Comparison of ENCODE assay signal across 8 cellular contexts in genomic region chr12:110501722-110502448, GRCh38. TPM values are rescaled to one million over a fixed set of nuclear protein-coding genes. Genes with fewer than 3 reads are reported as not detected.
DNase-seq lines count a peak whose midpoint lies in the region; ATAC-seq and TF ChIP-seq lines count a peak whose summit lies in the region.

TSS of gene RAD9B (plus strand) at chr12:110502331. CDS start at chr12:110502338, 7 bp downstream.
TSS of gene VPS29 (minus strand) at chr12:110502111. CDS start at chr12:110502051, 60 bp downstream.

- H3K4me3 Mint-ChIP-seq in T-helper 17 cell: peak within 1 kb of the TSS; percentile 97

- intact Hi-C loops in left ventricle myocardium superior (cut with micrococcal nuclease) (no loop called here), prostate gland (cut with DNase I) (loop anchor here (5.0 kb wide), 1 partner anchor 35 kb away; the partner anchor contains the start of genes FAM216A and GPN3)

- no peaks in the 10 kb centered on the region for H3K27me3 ChIP-seq in prostate gland (replicated peaks; ENCODE audit: insufficient read depth)

- 1% methylated on average over 53 of the region's 55 CpGs for WGBS in prostate gland
- 1% methylated on average over 55 of the region's 55 CpGs for WGBS in urinary bladder

- peak within 1 kb of the TSS; percentile 92 for H3K27ac Mint-ChIP-seq in T-helper 17 cell

- peaks cover 29% of the 10 kb centered on the region for H3K4me1 Mint-ChIP-seq in T-helper 17 cell

- H3K4me3 ChIP-seq in prostate gland: peak within 1 kb of the TSS; percentile 70 to 93
- peak within 1 kb of the TSS; percentile 70 for H3K4me3 ChIP-seq in urinary bladder (ENCODE audit: low read depth, low read length)

- peak; percentile 92 for TF ChIP-seq POLR2A in prostate gland (IDR thresholded peaks at IDR 0.05)

- H3K36me3 Mint-ChIP-seq in T-helper 17 cell (ENCODE audit: low read depth): peaks cover 4% of the 10 kb centered on the region

- H3K36me3 ChIP-seq in prostate gland (no peaks in the 10 kb centered on the region), urinary bladder (ENCODE audit: insufficient read depth) (no peaks in the 10 kb centered on the region)

- peak in 2 of 4 experiments; percentile 11 to 21 for TF ChIP-seq CTCF in prostate gland (IDR thresholded peaks at IDR 0.05)

- no peaks in the 10 kb centered on the region for H3K4me1 ChIP-seq in prostate gland (replicated peaks)
- no peaks in the 10 kb centered on the region for H3K4me1 ChIP-seq in urinary bladder (ENCODE audit: insufficient read depth)

- H3K9me3 ChIP-seq in T-helper 17 cell (ENCODE audit: control insufficient read depth, low read length, poor library complexity, severe bottlenecking) (no peaks in the 10 kb centered on the region), prostate gland (no peaks in the 10 kb centered on the region)

- DNase-seq in NCI-H1694 treated with DMSO at 0.1 percent for 48 hours (lab: John Stamatoyannopoulos, UW) (peak; percentile 86), T-helper 17 cell (peak; percentile 95 to 98 (median 98)), left ventricle myocardium superior (peak; percentile 98), prostate gland (ENCODE audit: low spot score) (peak; percentile 97)

- no peaks in the 10 kb centered on the region for H3K27me3 Mint-ChIP-seq in T-helper 17 cell

- H3K27ac ChIP-seq in angular gyrus (ENCODE audit: low read depth, low read length): peak within 1 kb of the TSS; percentile 77
- H3K27ac ChIP-seq in prostate gland: peak within 1 kb of the TSS; percentile 84 to 92
- peak within 1 kb of the TSS; percentile 87 for H3K27ac ChIP-seq in urinary bladder (ENCODE audit: low read depth)

- ATAC-seq in GM18499 (IDR thresholded peaks at IDR 0.05; ENCODE audit: insufficient read depth, unreplicated experiment): peak; percentile 79
- ATAC-seq in HG02938 (IDR thresholded peaks at IDR 0.05; ENCODE audit: unreplicated experiment): peak; percentile 94
- ATAC-seq in T-helper 17 cell: peak; percentile 95
- peak; percentile 98 for ATAC-seq in left ventricle myocardium superior

RNA-seq across cellular contexts. Expression of gene RAD9B, which starts in this region (rescaled TPM):
- under 1 TPM; 0.37 to 0.62 TPM for total RNA-seq in T-helper 17 cell
- 0.62 TPM for total RNA-seq in left ventricle myocardium superior
- total RNA-seq in prostate gland: 1 to 10 TPM in 1 of 2 donors, under 1 TPM in 1; 0.41 to 5.1 TPM
- total RNA-seq in urinary bladder: 2.1 TPM
- 0.51 TPM for polyA plus RNA-seq in urinary bladder

RNA-seq across cellular contexts. Expression of gene VPS29, which starts in this region (rescaled TPM):
- 10 to 100 TPM; 81.0 to 96.3 TPM for total RNA-seq in T-helper 17 cell
- 94.1 TPM for total RNA-seq in left ventricle myocardium superior
- total RNA-seq in prostate gland: 10 to 100 TPM; 60.5 to 89.8 TPM
- total RNA-seq in urinary bladder: 114 TPM
- polyA plus RNA-seq in urinary bladder: 158 TPM

Comparison
In these comparisons a context has a peak if more than half of its experiments do, and no peak if none do; other contexts are left out.
1. Peak in every context shown above with its lines: DNase-seq, ATAC-seq, H3K4me3 ChIP-seq and H3K27ac ChIP-seq.